Comparison of ENCODE assay signal across 19 cellular contexts in genomic region chr4:164935865-164936606, GRCh38. TPM values are rescaled to one million over a fixed set of nuclear protein-coding genes. Genes with fewer than 3 reads are reported as not detected.
A peak's percentile ranks its signal among the peaks of the same experiment; 100 is the strongest.
DNase-seq lines count a peak whose midpoint lies in the region; ATAC-seq, FAIRE-seq and TF ChIP-seq lines count a peak whose summit lies in the region.
"Not testable (repeated sequence)": the region's sequence is repeated elsewhere in the genome, so short reads cannot be mapped to it uniquely, and the experiment has no call there.
"Had no signal": no experiment of that assay in that cellular context is flagged by ENCODE, and none has a peak within 500 bp of the region (broad histone marks: within the 10 kb centered on the region; RNA-seq: fewer than 3 reads in every experiment).

No MANE protein-coding gene starts in this region.

- POLR2A ChIA-PET in HepG2 (lab: Yijun Ruan, JAX) = not testable (repeated sequence)

- not testable (repeated sequence) for H3K9me3 ChIP-seq in HepG2 (ENCODE audit: low read length)

- not testable (repeated sequence) for H3K27me3 ChIP-seq in HepG2 (ENCODE audit: control insufficient read depth in 1 of 2, insufficient read depth in 2 of 2, low read length in 2 of 2)

- H3K4me1 ChIP-seq in HepG2 (ENCODE audit: insufficient read depth, low read length) = not testable (repeated sequence)

- H3K79me2 ChIP-seq in HepG2 (ENCODE audit: insufficient read depth, low read length) = not testable (repeated sequence)

- not testable (repeated sequence) for BruUV-seq in HepG2 (replicated peaks; lab: Mats Ljungman, UMichigan)

- H3K4me2 ChIP-seq in HepG2 (ENCODE audit: low read depth, low read length) = not testable (repeated sequence)

- CTCF ChIA-PET in HepG2 (lab: Yijun Ruan, JAX; ENCODE audit: low intra/inter-chr PET ratio, low total read pairs) = not testable (repeated sequence)

- not testable (repeated sequence) for H3K9ac ChIP-seq in HepG2 (ENCODE audit: insufficient read depth, low read depth, low read length)

- H4K20me1 ChIP-seq in HepG2 (ENCODE audit: insufficient read depth, low read length) = not testable (repeated sequence)

- ATAC-seq in GM18499 (IDR thresholded peaks at IDR 0.05; ENCODE audit: insufficient read depth, unreplicated experiment) = peak; percentile 23
- ATAC-seq in GM18909 (IDR thresholded peaks at IDR 0.05; ENCODE audit: poor library complexity, unreplicated experiment) = peak; percentile 63
- ATAC-seq in GM19455 (IDR thresholded peaks at IDR 0.05; ENCODE audit: unreplicated experiment) = peak; percentile 62
- ATAC-seq in GM21723 (IDR thresholded peaks at IDR 0.05; ENCODE audit: unreplicated experiment) = peak; percentile 60
- ATAC-seq in HG02840 (IDR thresholded peaks at IDR 0.05; ENCODE audit: low FRiP score, unreplicated experiment) = peak; percentile 56
- ATAC-seq in HG03095 (IDR thresholded peaks at IDR 0.05; ENCODE audit: unreplicated experiment) = peak; percentile 49
- peak; percentile 41 for ATAC-seq in HG03457 (IDR thresholded peaks at IDR 0.05; ENCODE audit: unreplicated experiment)
- peak; percentile 64 for ATAC-seq in HepG2

- not testable (repeated sequence) for H3K27ac ChIP-seq in HepG2 (ENCODE audit: extremely low read length, insufficient read depth, low read length)

- WGBS in HepG2 (ENCODE audit: low lambda C conversion rate) = 15% methylated on average over 9 of the region's 9 CpGs

- TF ChIP-seq POLR2A in HepG2 (IDR thresholded peaks at IDR 0.05; ENCODE audit: insufficient read depth in 1 of 2, low read depth in 2 of 2, low read length in 2 of 2) = not testable (repeated sequence)

- TF ChIP-seq CTCF in HepG2 (CRISPR knock-in tag; IDR thresholded peaks at IDR 0.05) = not testable (repeated sequence)

- not testable (repeated sequence) for TF ChIP-seq EP300 in HepG2 (IDR thresholded peaks at IDR 0.05; ENCODE audit: low read depth in 2 of 2, low read length in 2 of 2); HepG2 (CRISPR knock-in tag; IDR thresholded peaks at IDR 0.05; ENCODE audit: borderline replicate concordance)

- intact Hi-C loops in HepG2 (cut with micrococcal nuclease; ENCODE audit: unreplicated experiment) = loop anchor here (1.0 kb wide), 1 partner anchor 157 kb away; no protein-coding TSS in a partner anchor

- FAIRE-seq in HepG2 (lab: Jason Lieb, UNC) = not testable (repeated sequence)

- not testable (repeated sequence) for H3K4me3 ChIP-seq in HepG2 (replicated peaks in 1 of 3; ENCODE audit: insufficient read depth in 1 of 3, low read depth in 2 of 3, low read length in 3 of 3)

- DNase-seq in HepG2 (ENCODE audit: low spot score) = not testable (repeated sequence)

- H2AFZ ChIP-seq in HepG2 (ENCODE audit: low read length) = not testable (repeated sequence)

- TF ChIP-seq RAD21 in HepG2 (CRISPR knock-in tag; IDR thresholded peaks at IDR 0.05) = not testable (repeated sequence)

- in situ Hi-C loops in HepG2 (cut with HindIII; ENCODE audit: extremely low pct_ligation_motif_present, low pct_unique_long_range_greater_than_20kb) = not testable (repeated sequence)

- not testable (repeated sequence) for H3K36me3 ChIP-seq in HepG2 (replicated peaks in 1 of 2; ENCODE audit: control insufficient read depth in 1 of 2, insufficient read depth in 2 of 2, low read length in 2 of 2)

TF ChIP-seq in HepG2, 621 proteins besides CTCF, POLR2A, EP300 and RAD21:
- 0 out of 2 replicates have a peak, but pooled peaks have one; percentile 36 for TF ChIP-seq ZFX (CRISPR knock-in tag; IDR thresholded peaks at IDR 0.05; ENCODE audit: low read depth)

RNA-seq across cellular contexts. Expression of gene TRIM61, which starts 41.4 kb away (rescaled TPM):
- not detected in 2 replicates for total RNA-seq in HepG2 (2016; rRNA removed; fragmentation: Illumina TruSeq; extraction: Trizol)
- total RNA-seq in HepG2 (2016; cell fraction: cytosol; rRNA removed; fragmentation: Illumina TruSeq; extraction: Trizol; ENCODE audit: low read depth) = not detected in 2 replicates
- total RNA-seq in HepG2 (2016; cell fraction: insoluble cytoplasmic fraction; rRNA removed; fragmentation: Illumina TruSeq; extraction: Trizol) = not detected in 2 replicates
- total RNA-seq in HepG2 (2016; cell fraction: membrane; rRNA removed; fragmentation: Illumina TruSeq; extraction: Trizol) = not detected in 2 replicates
- 0.38 TPM in 1 of 2 replicates, not detected in the other for total RNA-seq in HepG2 (2016; cell fraction: nucleus; rRNA removed; fragmentation: Illumina TruSeq; extraction: Trizol)
- not detected in 2 replicates for polyA plus RNA-seq in HepG2 (2011; rRNA removed)
- not detected in 2 replicates for polyA plus RNA-seq in HepG2 (2011; cell fraction: cytosol; rRNA removed)
- not detected in 2 replicates for polyA plus RNA-seq in HepG2 (2011; cell fraction: nucleus; rRNA removed)
- not detected in 2 replicates for polyA plus RNA-seq in HepG2 (2012)
- polyA plus RNA-seq in HepG2 (2016; cell fraction: cytosol; fragmentation: Illumina TruSeq; extraction: Trizol; ENCODE audit: low read depth) = not detected in 2 replicates
- not detected in 2 replicates for polyA plus RNA-seq in HepG2 (2016; cell fraction: insoluble cytoplasmic fraction; fragmentation: Illumina TruSeq; extraction: Trizol; ENCODE audit: low read depth)
- polyA plus RNA-seq in HepG2 (2016; cell fraction: membrane; fragmentation: Illumina TruSeq; extraction: Trizol; ENCODE audit: low read depth) = not detected in 2 replicates
- not detected in 2 replicates for polyA plus RNA-seq in HepG2 (2016; cell fraction: nucleus; fragmentation: Illumina TruSeq; extraction: Trizol; ENCODE audit: insufficient read depth, low read depth)
- not detected in 2 replicates for polyA minus RNA-seq in HepG2 (2011; rRNA and poly(A)+ RNA removed; ENCODE audit: low replicate concordance)
- polyA minus RNA-seq in HepG2 (2011; cell fraction: cytosol; rRNA and poly(A)+ RNA removed) = not detected in 2 replicates
- polyA minus RNA-seq in HepG2 (2011; cell fraction: nucleus; rRNA and poly(A)+ RNA removed) = not detected in 2 replicates
- total RNA-seq: esophagus mucosa, SJCRH30 had no signal

RNA-seq across cellular contexts. Expression of gene APELA, which starts 59.1 kb away (rescaled TPM):
- not detected in 2 replicates for total RNA-seq in HepG2 (2016; rRNA removed; fragmentation: Illumina TruSeq; extraction: Trizol)
- total RNA-seq in HepG2 (2016; cell fraction: cytosol; rRNA removed; fragmentation: Illumina TruSeq; extraction: Trizol; ENCODE audit: low read depth) = not detected in 2 replicates
- not detected in 2 replicates for total RNA-seq in HepG2 (2016; cell fraction: insoluble cytoplasmic fraction; rRNA removed; fragmentation: Illumina TruSeq; extraction: Trizol)
- total RNA-seq in HepG2 (2016; cell fraction: membrane; rRNA removed; fragmentation: Illumina TruSeq; extraction: Trizol) = not detected in 2 replicates
- not detected in 2 replicates for total RNA-seq in HepG2 (2016; cell fraction: nucleus; rRNA removed; fragmentation: Illumina TruSeq; extraction: Trizol)
- polyA plus RNA-seq in HepG2 (2011; rRNA removed) = not detected in 2 replicates
- polyA plus RNA-seq in HepG2 (2011; cell fraction: cytosol; rRNA removed) = not detected in 2 replicates
- polyA plus RNA-seq in HepG2 (2011; cell fraction: nucleus; rRNA removed) = not detected in 2 replicates
- polyA plus RNA-seq in HepG2 (2012) = not detected in 2 replicates
- polyA plus RNA-seq in HepG2 (2016; cell fraction: cytosol; fragmentation: Illumina TruSeq; extraction: Trizol; ENCODE audit: low read depth) = not detected in 2 replicates
- not detected in 2 replicates for polyA plus RNA-seq in HepG2 (2016; cell fraction: insoluble cytoplasmic fraction; fragmentation: Illumina TruSeq; extraction: Trizol; ENCODE audit: low read depth)
- polyA plus RNA-seq in HepG2 (2016; cell fraction: membrane; fragmentation: Illumina TruSeq; extraction: Trizol; ENCODE audit: low read depth) = not detected in 2 replicates
- not detected in 2 replicates for polyA plus RNA-seq in HepG2 (2016; cell fraction: nucleus; fragmentation: Illumina TruSeq; extraction: Trizol; ENCODE audit: insufficient read depth, low read depth)
- polyA minus RNA-seq in HepG2 (2011; rRNA and poly(A)+ RNA removed; ENCODE audit: low replicate concordance) = not detected in 2 replicates
- not detected in 2 replicates for polyA minus RNA-seq in HepG2 (2011; cell fraction: cytosol; rRNA and poly(A)+ RNA removed)
- not detected in 2 replicates for polyA minus RNA-seq in HepG2 (2011; cell fraction: nucleus; rRNA and poly(A)+ RNA removed)
- total RNA-seq: activated CD4-positive, alpha-beta T cell treated with anti-CD3 and anti-CD28 coated beads, Interleukin-2, amount 10 ng/mL, durations not matched to agents 24 days and 14 days; activated naive CD8-positive, alpha-beta T cell treated with anti-CD3 and anti-CD28 coated beads for 36 hours; activated T-helper 17 cell treated with anti-CD3 and anti-CD28 coated beads, Interleukin-2, amount 50 U/mL, for 72 hours; CD4-positive, alpha-beta T cell; esophagus mucosa; gastrocnemius medialis; lower lobe of right lung; SJCRH30; T-helper 1 cell treated with Interleukin-12 subunit alpha and Interleukin-12 subunit beta and Interleukin-4 antibody, amounts not matched to agents 30 ng/mL and 1 ng/mL, for 36 hours had no signal
- polyA plus RNA-seq: keratinocyte, small intestine had no signal
